ENCODE assay signal across 23 cellular contexts in genomic region chr1:99860703-99861102, GRCh38. TPM values are rescaled to one million over a fixed set of nuclear protein-coding genes. Genes with fewer than 3 reads are reported as not detected.
A peak's percentile ranks its signal among the peaks of the same experiment; 100 is the strongest.
DNase-seq lines count a peak whose midpoint lies in the region; ATAC-seq, FAIRE-seq and TF ChIP-seq lines count a peak whose summit lies in the region.
"Had no signal": no experiment of that assay in that cellular context is flagged by ENCODE, and none has a peak within 500 bp of the region (broad histone marks: within the 10 kb centered on the region; RNA-seq: fewer than 3 reads in every experiment).

No MANE protein-coding gene starts in this region.

- peaks cover 18% of the 10 kb centered on the region for H3K36me3 ChIP-seq in SK-N-MC (ENCODE audit: insufficient read depth, low read length)
- H3K36me3 ChIP-seq in trophoblast cell (ENCODE audit: control insufficient read depth in 1 of 2, insufficient read depth in 2 of 2, low read length in 2 of 2), result peaks cover 4 to 5% of the 10 kb centered on the region in 2 experiments
- H3K36me3 ChIP-seq: BE2C had no signal

- FAIRE-seq in H54 (lab: Jason Lieb, UNC), result peak; percentile 15
- FAIRE-seq: GM12878, GM19239, HTR-8/SVneo had no signal

- H3K27ac ChIP-seq in SK-N-MC (peak overlapping the region; percentile 83), trophoblast cell (ENCODE audit: low read depth, low read length) (no peak overlapping the region)
- H3K27ac ChIP-seq: GM23248 had no signal

- H3K79me2 ChIP-seq in trophoblast cell (ENCODE audit: control insufficient read depth, insufficient read depth, low read length, poor library complexity), result no peaks in the 10 kb centered on the region

- H4K8ac ChIP-seq in trophoblast cell (ENCODE audit: low read depth, low read length), result no peak overlapping the region

- H3K9me3 ChIP-seq in SK-N-MC (ENCODE audit: low read depth, low read length), result no peaks in the 10 kb centered on the region
- no peaks in the 10 kb centered on the region for H3K9me3 ChIP-seq in trophoblast cell (ENCODE audit: insufficient read depth, low read depth, low read length)
- H3K9me3 ChIP-seq: BE2C had no signal

- H3K4me1 ChIP-seq in trophoblast cell (ENCODE audit: control insufficient read depth in 1 of 2, insufficient read depth in 2 of 2, low read length in 2 of 2), result no peaks in the 10 kb centered on the region
- H3K4me1 ChIP-seq: BE2C had no signal

- DNase-seq in H54 (ENCODE audit: insufficient read length, low spot score), result no peak
- DNase-seq in SK-N-MC (ENCODE audit: low read depth, low spot score), result no peak
- no peak for DNase-seq in left lobe of liver (ENCODE audit: low spot score)
- no peak for DNase-seq in trophoblast cell
- DNase-seq in stimulated activated CD4-positive, alpha-beta T cell treated with anti-CD3 and anti-CD28 coated beads, Interleukin-15, amount 100 ng/mL, for 24 hours, result no peak
- DNase-seq in NCI-H345 (lab: John Stamatoyannopoulos, UW), result no peak
- no peak for DNase-seq in cerebellar cortex (ENCODE audit: low spot score)
- DNase-seq: ACHN; BE2C; C1 segment of cervical spinal cord; CD4-positive, CD25-positive, alpha-beta regulatory T cell; CD8-positive, alpha-beta memory T cell; COR-L47; DMS 273 treated with DMSO at 0.1 percent for 48 hours; DMS53; DND-41; EL; GM23248; HCEC 1CT had no signal

- no peak overlapping the region for H3K18ac ChIP-seq in trophoblast cell (ENCODE audit: low read length)

- no peak for TF ChIP-seq POLR2A in H54 (IDR thresholded peaks at IDR 0.05; ENCODE audit: low read depth, low read length)

- no peak overlapping the region for H2AFZ ChIP-seq in trophoblast cell (ENCODE audit: insufficient read depth, low read length, poor library complexity)
- H2AFZ ChIP-seq: GM23248 had no signal

- no peak overlapping the region for H2BK120ac ChIP-seq in trophoblast cell (ENCODE audit: insufficient read depth, low read length, poor library complexity)

- no peaks in the 10 kb centered on the region for H3K79me1 ChIP-seq in trophoblast cell (ENCODE audit: low read length)

- H2BK5ac ChIP-seq in trophoblast cell (ENCODE audit: low read depth, low read length, poor library complexity), result no peak overlapping the region

- H4K91ac ChIP-seq in trophoblast cell (ENCODE audit: low read depth, low read length), result no peak overlapping the region

- no peak overlapping the region for H2AK5ac ChIP-seq in trophoblast cell (ENCODE audit: low read length)

- H4K12ac ChIP-seq in trophoblast cell (ENCODE audit: low read depth, low read length), result no peak overlapping the region

- ATAC-seq in left lobe of liver (peak; percentile 70), GM21737 (IDR thresholded peaks at IDR 0.05; ENCODE audit: unreplicated experiment) (no peak)
- ATAC-seq: GM12878 had no signal

- H2BK12ac ChIP-seq in trophoblast cell (ENCODE audit: low read length), result no peak overlapping the region

- H3K23ac ChIP-seq in trophoblast cell (ENCODE audit: low read length), result peak overlapping the region; percentile 94

- H3K27me3 ChIP-seq in trophoblast cell (ENCODE audit: insufficient read depth, low read length), result no peaks in the 10 kb centered on the region
- H3K27me3 ChIP-seq: BE2C had no signal

- no CpG with 5 or more reads among the region's 4 CpGs for WGBS in trophoblast cell (ENCODE audit: extremely low coverage, insufficient coverage, insufficient read length)

- no peak overlapping the region for H3K4me2 ChIP-seq in trophoblast cell (ENCODE audit: low read length)

- H3K14ac ChIP-seq in trophoblast cell (ENCODE audit: low read length), result no peak overlapping the region

- no peak overlapping the region for H3K4ac ChIP-seq in trophoblast cell (ENCODE audit: low read depth, low read length)

- H3K9ac ChIP-seq in SK-N-MC (ENCODE audit: insufficient read length) (no peak overlapping the region), trophoblast cell (ENCODE audit: low read length) (no peak overlapping the region)
- H3K9ac ChIP-seq: GM23248 had no signal

- H3K4me3 ChIP-seq in SK-N-MC (peak overlapping the region; percentile 40), trophoblast cell (ENCODE audit: low read depth, low read length) (no peak overlapping the region)
- H3K4me3 ChIP-seq: GM12878, GM23248 had no signal

RNA-seq across cellular contexts. Expression of gene AGL, which starts 10.5 kb away (rescaled TPM):
- 43.1 TPM for total RNA-seq in left lobe of liver
- 9.3 and 9.4 TPM in 2 replicates for polyA plus RNA-seq in trophoblast cell (2013)
